11 cellular contexts compared by ENCODE assay signal in the genomic region with DNA sequence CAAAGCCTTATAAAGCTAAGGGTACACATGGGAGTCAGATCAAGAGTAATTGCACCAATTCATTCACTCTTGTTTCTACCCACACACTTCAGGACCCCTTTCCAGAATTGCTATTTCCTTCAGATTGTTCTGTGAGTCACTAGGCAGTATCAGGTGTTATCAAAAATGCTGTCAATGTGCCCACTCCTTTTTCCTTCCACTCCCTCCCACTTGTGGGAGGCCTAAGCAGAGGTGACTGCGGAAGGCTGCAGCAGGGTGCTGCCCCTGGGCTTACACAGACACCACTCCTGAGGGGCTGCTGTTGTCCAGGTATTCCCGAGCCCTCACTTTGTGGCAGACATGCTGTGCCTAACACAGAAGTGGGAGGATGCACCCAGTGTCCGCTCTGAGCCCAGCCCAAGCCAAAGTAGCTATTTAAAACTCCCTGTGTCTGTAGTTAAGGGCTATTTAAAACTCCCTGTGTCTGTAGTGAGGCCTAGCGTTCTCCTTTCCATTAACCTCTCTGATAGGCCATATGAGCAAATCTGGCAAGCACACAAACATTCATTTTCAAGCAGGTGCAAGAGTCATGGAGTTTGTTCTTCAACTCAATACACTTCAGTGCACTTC.
DNase-seq lines count a peak whose midpoint lies in the region; ATAC-seq, FAIRE-seq and TF ChIP-seq lines count a peak whose summit lies in the region.
"Had no signal": no experiment of that assay in that cellular context is flagged by ENCODE, and none has a peak within 500 bp of the region (broad histone marks: within the 10 kb centered on the region; RNA-seq: fewer than 3 reads in every experiment).

No MANE protein-coding gene starts in this region.

- TF ChIP-seq POLR2A in GM12891 (IDR thresholded peaks at IDR 0.05; ENCODE audit: low read depth, low read length) = no peak

- DNase-seq in NCI-H2107 treated with DMSO at 0.1 percent for 48 hours (lab: John Stamatoyannopoulos, UW; ENCODE audit: unreplicated experiment) (peak; percentile 79), NCI-H2107 (lab: John Stamatoyannopoulos, UW) (no peak), right cardiac atrium (peak in 2 of 3 donors; percentile 43 to 50), GM12891 (ENCODE audit: insufficient read length, low spot score) (no peak), OCI-M1 (lab: John Stamatoyannopoulos, UW) (no peak), globus pallidus (ENCODE audit: low spot score) (no peak)
- peak; percentile 26 to 54 for DNase-seq in activated CD4-positive, alpha-beta T cell treated with anti-CD3 and anti-CD28 coated beads, Interleukin-2, amount 50 U/mL, for 24 hours (ENCODE audit: low read depth in 1 of 2, low spot score in 1 of 2)
- DNase-seq in stimulated activated CD4-positive, alpha-beta T cell treated with anti-CD3 and anti-CD28 coated beads, Interleukin-4, amount 100 ng/mL, for 48 hours (ENCODE audit: low read depth in 2 of 2) = peak; percentile 27 to 53
- DNase-seq: esophagus squamous epithelium, NCI-H524 treated with DMSO at 0.1 percent for 48 hours had no signal

- no peaks in the 10 kb centered on the region for H3K27me3 ChIP-seq in right cardiac atrium (ENCODE audit: control insufficient read depth, insufficient read depth)
- H3K27me3 ChIP-seq: esophagus squamous epithelium had no signal

- intact Hi-C loops in right cardiac atrium (cut with DNase I) = no loop called here

- peaks cover 7% of the 10 kb centered on the region for H3K4me1 ChIP-seq in right cardiac atrium (ENCODE audit: control insufficient read depth, insufficient read depth, low read length)

- peak overlapping the region; percentile 93 for H3K27ac ChIP-seq in right cardiac atrium (ENCODE audit: low read length)
- H3K27ac ChIP-seq: esophagus squamous epithelium had no signal

- 53% methylated on average over 4 of the region's 4 CpGs for whole genome bisulfite sequencing in right cardiac atrium

- no peak for FAIRE-seq in GM12891 (lab: Jason Lieb, UNC)
- FAIRE-seq: A204.1 had no signal

- peak; percentile 81 to 89 for ATAC-seq in right cardiac atrium

- no peaks in the 10 kb centered on the region for H3K9me3 ChIP-seq in right cardiac atrium (ENCODE audit: control insufficient read depth, low read length)
- H3K9me3 ChIP-seq: esophagus squamous epithelium had no signal

- H3K4me3 ChIP-seq in right cardiac atrium (ENCODE audit: low read length) = no peak overlapping the region
- H3K4me3 ChIP-seq: esophagus squamous epithelium had no signal

TF ChIP-seq in GM12891, 5 proteins besides CTCF, POLR2A, EP300 and RAD21:
- TF ChIP-seq SPI1 (IDR thresholded peaks at IDR 0.05; ENCODE audit: low read depth, low read length) (no peak), TAF1 (IDR thresholded peaks at IDR 0.05; ENCODE audit: low read depth, low read length) (no peak), POLR2AphosphoS5 (IDR thresholded peaks at IDR 0.05; ENCODE audit: low read depth, low read length) (no peak), POU2F2 (IDR thresholded peaks at IDR 0.05; ENCODE audit: low read depth, low read length) (no peak), PAX5 (IDR thresholded peaks at IDR 0.05; ENCODE audit: insufficient read depth, low read length, severe bottlenecking) (no peak)

Comparison
In these comparisons a context has a peak if more than half of its experiments do, and no peak if none do; other contexts are left out.
1. DNase-seq: peak in NCI-H2107 treated with DMSO at 0.1 percent for 48 hours (single experiment), activated CD4-positive, alpha-beta T cell treated with anti-CD3 and anti-CD28 coated beads, Interleukin-2, amount 50 U/mL, for 24 hours (2 of 2), right cardiac atrium (2 of 3) and stimulated activated CD4-positive, alpha-beta T cell treated with anti-CD3 and anti-CD28 coated beads, Interleukin-4, amount 100 ng/mL, for 48 hours (2 of 2); none in NCI-H2107 (single experiment), GM12891 (single experiment), OCI-M1 (single experiment) and globus pallidus (single experiment).